Comparison of ENCODE assay signal across 9 cellular contexts in the genomic region with DNA sequence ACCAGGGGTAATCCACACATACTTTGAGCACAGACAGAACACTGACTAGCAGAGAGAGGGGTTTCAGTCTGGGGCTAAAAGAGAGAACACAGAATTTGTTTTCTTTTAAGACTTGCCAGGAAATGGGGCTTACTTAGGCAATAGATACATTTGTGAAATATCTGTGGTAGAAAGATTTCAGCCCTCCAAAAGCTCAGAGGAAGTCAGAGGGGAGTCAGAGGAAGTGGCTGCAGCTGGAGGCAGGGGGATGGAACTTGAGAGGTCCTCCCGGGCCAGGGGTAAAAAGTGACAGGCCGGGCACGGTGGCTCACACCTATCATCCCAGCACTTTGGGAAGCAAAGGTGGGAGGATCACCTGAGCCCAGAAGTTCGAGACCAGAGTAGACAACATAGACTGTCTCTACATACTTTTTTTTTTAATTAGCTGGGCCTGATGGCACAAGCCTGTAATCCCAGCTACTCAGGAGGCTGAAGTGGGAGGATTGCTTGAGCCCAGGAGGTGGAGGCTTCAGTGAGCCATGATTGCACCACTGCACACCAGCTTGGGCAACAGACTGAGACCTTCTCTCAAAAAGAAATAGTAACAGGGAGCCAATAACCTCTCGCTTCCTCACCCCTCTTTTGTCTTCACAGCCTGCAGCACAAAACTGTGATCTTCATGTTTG. TPM values are rescaled to one million over a fixed set of nuclear protein-coding genes. Genes with fewer than 3 reads are reported as not detected.
DNase-seq lines count a peak whose midpoint lies in the region; ATAC-seq and TF ChIP-seq lines count a peak whose summit lies in the region.
"Had no signal": no experiment of that assay in that cellular context is flagged by ENCODE, and none has a peak within 500 bp of the region (broad histone marks: within the 10 kb centered on the region; RNA-seq: fewer than 3 reads in every experiment).

No MANE protein-coding gene starts in this region.

- no peaks in the 10 kb centered on the region for H3K9me3 ChIP-seq in naive thymus-derived CD4-positive, alpha-beta T cell (ENCODE audit: control insufficient read depth in 2 of 3, low read length in 3 of 3)
- H3K9me3 ChIP-seq: ascending aorta had no signal

- H3K4me3 ChIP-seq in naive thymus-derived CD4-positive, alpha-beta T cell (ENCODE audit: low read length), result peak overlapping the region; percentile 45
- no peak overlapping the region for H3K4me3 ChIP-seq in dorsolateral prefrontal cortex
- H3K4me3 ChIP-seq: ascending aorta had no signal

- intact Hi-C loops in activated T-helper 1 cell treated with anti-CD3 and anti-CD28 coated beads, Interleukin-12 subunit alpha, Interleukin-12 subunit beta, Interleukin-2, Interleukin-4 antibody, amounts not matched to agents 30 ng/mL and 10 ng/mL and 1 ng/mL, durations not matched to agents 14 hours and 24 hours and 36 hours (cut with micrococcal nuclease), result no loop called here
- intact Hi-C loops in naive thymus-derived CD4-positive, alpha-beta T cell (cut with micrococcal nuclease), result no loop called here
- intact Hi-C loops in MCF 10A (cut with micrococcal nuclease), result no loop called here
- intact Hi-C loops in dorsolateral prefrontal cortex (cut with DNase I), result loop anchor here in 1 of 2 donors (5.0 kb wide), 1 partner anchor 67 kb away; no protein-coding TSS in a partner anchor

- H3K4me1 ChIP-seq in naive thymus-derived CD4-positive, alpha-beta T cell (ENCODE audit: control insufficient read depth in 2 of 2, insufficient read depth in 2 of 2, low read length in 2 of 2), result peaks cover 82 to 94% of the 10 kb centered on the region in 2 donors
- H3K4me1 ChIP-seq: ascending aorta had no signal

- no peaks in the 10 kb centered on the region for H3K27me3 ChIP-seq in naive thymus-derived CD4-positive, alpha-beta T cell (ENCODE audit: control insufficient read depth in 2 of 2, insufficient read depth in 2 of 2, low read length in 2 of 2)
- no peaks in the 10 kb centered on the region for H3K27me3 ChIP-seq in dorsolateral prefrontal cortex
- H3K27me3 ChIP-seq: ascending aorta had no signal

- H3K27ac Mint-ChIP-seq in activated T-helper 1 cell treated with anti-CD3 and anti-CD28 coated beads, Interleukin-12 subunit alpha, Interleukin-12 subunit beta, Interleukin-2, Interleukin-4 antibody, amounts not matched to agents 30 ng/mL and 10 ng/mL and 1 ng/mL, durations not matched to agents 14 hours and 24 hours and 36 hours, result peak overlapping the region; percentile 90
- H3K27ac Mint-ChIP-seq in naive thymus-derived CD4-positive, alpha-beta T cell, result peak overlapping the region; percentile 88 to 99 (median 93)
- H3K27ac Mint-ChIP-seq in MCF 10A (ENCODE audit: low read depth, unreplicated experiment), result no peak overlapping the region

- POLR2A ChIA-PET in naive thymus-derived CD4-positive, alpha-beta T cell (lab: Charles Lee), result interaction anchor here (0.9 to 8.0 kb wide), 12 partner anchors 14 to 108 kb away, joined by 3 to 172 read pairs (median 7); a partner anchor contains a TSS
- POLR2A ChIA-PET in MCF 10A (lab: Yijun Ruan, JAX), result no interaction called here

- peaks cover 75% of the 10 kb centered on the region for H3K4me1 Mint-ChIP-seq in activated T-helper 1 cell treated with anti-CD3 and anti-CD28 coated beads, Interleukin-12 subunit alpha, Interleukin-12 subunit beta, Interleukin-2, Interleukin-4 antibody, amounts not matched to agents 30 ng/mL and 10 ng/mL and 1 ng/mL, durations not matched to agents 14 hours and 24 hours and 36 hours (ENCODE audit: low read depth)
- H3K4me1 Mint-ChIP-seq in naive thymus-derived CD4-positive, alpha-beta T cell, result peaks cover 66 to 99% (median 86%) of the 10 kb centered on the region in 7 donors
- no peaks in the 10 kb centered on the region for H3K4me1 Mint-ChIP-seq in MCF 10A (ENCODE audit: insufficient read depth, unreplicated experiment)

- H3K4me3 Mint-ChIP-seq in activated T-helper 1 cell treated with anti-CD3 and anti-CD28 coated beads, Interleukin-12 subunit alpha, Interleukin-12 subunit beta, Interleukin-2, Interleukin-4 antibody, amounts not matched to agents 30 ng/mL and 10 ng/mL and 1 ng/mL, durations not matched to agents 14 hours and 24 hours and 36 hours, result peak overlapping the region; percentile 43
- H3K4me3 Mint-ChIP-seq in naive thymus-derived CD4-positive, alpha-beta T cell, result peak overlapping the region; percentile 55 to 95 (median 76)
- no peak overlapping the region for H3K4me3 Mint-ChIP-seq in MCF 10A (ENCODE audit: unreplicated experiment)

- H3K27ac ChIP-seq in naive thymus-derived CD4-positive, alpha-beta T cell (ENCODE audit: low read depth, low read length), result peak overlapping the region; percentile 72
- peak overlapping the region in 10 of 59 donors; percentile 4 to 36 (median 20) for H3K27ac ChIP-seq in dorsolateral prefrontal cortex
- H3K27ac ChIP-seq: ascending aorta had no signal

- CTCF ChIA-PET in naive thymus-derived CD4-positive, alpha-beta T cell (lab: Charles Lee), result interaction anchor here (0.5 to 5.7 kb wide), 10 partner anchors 11 to 484 kb away, joined by 3 to 44 read pairs (median 4); no protein-coding TSS in a partner anchor
- CTCF ChIA-PET in MCF 10A (lab: Yijun Ruan, JAX), result interaction anchor here (0.5 kb wide), 1 partner anchor 130 kb away, joined by 3 read pairs; no protein-coding TSS in a partner anchor

- H3K36me3 ChIP-seq in naive thymus-derived CD4-positive, alpha-beta T cell (ENCODE audit: control insufficient read depth in 2 of 3, insufficient read depth in 3 of 3, low read length in 3 of 3), result peaks cover 23 to 60% (median 25%) of the 10 kb centered on the region in 3 experiments

- peak; percentile 66 for DNase-seq in EL
- peak; percentile 26 for DNase-seq in activated T-helper 1 cell treated with anti-CD3 and anti-CD28 coated beads, Interleukin-12 subunit alpha, Interleukin-12 subunit beta, Interleukin-2, Interleukin-4 antibody, amounts not matched to agents 30 ng/mL and 10 ng/mL and 1 ng/mL, durations not matched to agents 14 hours and 24 hours and 36 hours (ENCODE audit: low spot score)
- peak in 7 of 9 donors; percentile 27 to 50 (median 37) for DNase-seq in naive thymus-derived CD4-positive, alpha-beta T cell
- no peak for DNase-seq in NCI-H526 treated with DMSO at 0.1 percent for 48 hours (lab: John Stamatoyannopoulos, UW)
- DNase-seq in MCF 10A (ENCODE audit: unreplicated experiment), result no peak
- no peak for DNase-seq in dorsolateral prefrontal cortex

- H3K27me3 Mint-ChIP-seq in activated T-helper 1 cell treated with anti-CD3 and anti-CD28 coated beads, Interleukin-12 subunit alpha, Interleukin-12 subunit beta, Interleukin-2, Interleukin-4 antibody, amounts not matched to agents 30 ng/mL and 10 ng/mL and 1 ng/mL, durations not matched to agents 14 hours and 24 hours and 36 hours (ENCODE audit: insufficient read depth), result no peaks in the 10 kb centered on the region
- H3K27me3 Mint-ChIP-seq in naive thymus-derived CD4-positive, alpha-beta T cell, result no peaks in the 10 kb centered on the region
- H3K27me3 Mint-ChIP-seq in MCF 10A (ENCODE audit: insufficient read depth, unreplicated experiment), result no peaks in the 10 kb centered on the region

- ATAC-seq in HG03095 (IDR thresholded peaks at IDR 0.05; ENCODE audit: unreplicated experiment) (peak; percentile 28), HG02678 (IDR thresholded peaks at IDR 0.05; ENCODE audit: unreplicated experiment) (no peak)
- ATAC-seq in naive thymus-derived CD4-positive, alpha-beta T cell, result peak; percentile 24

- TF ChIP-seq CTCF in MCF 10A (IDR thresholded peaks at IDR 0.05; ENCODE audit: unreplicated experiment), result no peak
- no peak for TF ChIP-seq CTCF in dorsolateral prefrontal cortex (IDR thresholded peaks at IDR 0.05 in 54 of 56, conservative IDR thresholded peaks at IDR 0.05 in 2 of 56; ENCODE audit: low read depth in 1 of 56, partially characterized antibody in 56 of 56)

- H3K9me3 Mint-ChIP-seq in activated T-helper 1 cell treated with anti-CD3 and anti-CD28 coated beads, Interleukin-12 subunit alpha, Interleukin-12 subunit beta, Interleukin-2, Interleukin-4 antibody, amounts not matched to agents 30 ng/mL and 10 ng/mL and 1 ng/mL, durations not matched to agents 14 hours and 24 hours and 36 hours, result no peaks in the 10 kb centered on the region
- peaks cover 0 to 4% (median 0%) of the 10 kb centered on the region in 11 donors for H3K9me3 Mint-ChIP-seq in naive thymus-derived CD4-positive, alpha-beta T cell
- peaks cover 8% of the 10 kb centered on the region for H3K9me3 Mint-ChIP-seq in MCF 10A (ENCODE audit: unreplicated experiment)

- BruUV-seq in MCF 10A (replicated peaks; lab: Mats Ljungman, UMichigan), result no TSS peak

- peaks cover 70% of the 10 kb centered on the region for H3K36me3 Mint-ChIP-seq in activated T-helper 1 cell treated with anti-CD3 and anti-CD28 coated beads, Interleukin-12 subunit alpha, Interleukin-12 subunit beta, Interleukin-2, Interleukin-4 antibody, amounts not matched to agents 30 ng/mL and 10 ng/mL and 1 ng/mL, durations not matched to agents 14 hours and 24 hours and 36 hours (ENCODE audit: low read depth)
- H3K36me3 Mint-ChIP-seq in naive thymus-derived CD4-positive, alpha-beta T cell, result peaks cover 14 to 73% (median 44%) of the 10 kb centered on the region in 5 donors
- H3K36me3 Mint-ChIP-seq in MCF 10A (ENCODE audit: insufficient read depth, unreplicated experiment), result no peaks in the 10 kb centered on the region

RNA-seq across cellular contexts. Expression of a gene that starts 49.9 kb away (rescaled TPM):
- 164 and 175 TPM in 2 replicates for total RNA-seq in activated T-helper 1 cell treated with anti-CD3 and anti-CD28 coated beads, Interleukin-12 subunit alpha, Interleukin-12 subunit beta, Interleukin-2, Interleukin-4 antibody, amounts not matched to agents 30 ng/mL and 10 ng/mL and 1 ng/mL, durations not matched to agents 14 hours and 24 hours and 36 hours
- 100 to 1,000 TPM; 380 to 615 (median 394) TPM for total RNA-seq in naive thymus-derived CD4-positive, alpha-beta T cell
- polyA plus RNA-seq in naive thymus-derived CD4-positive, alpha-beta T cell, result 100 to 1,000 TPM in 1 of 2 donors, 10 to 100 TPM in 1; 76.0 to 122 TPM
- total RNA-seq in MCF 10A (2022), result 8.0 and 14.5 TPM in 2 replicates
- 10 to 100 TPM in 103 of 120 experiments, 1 to 10 TPM in 17; 6.0 to 50.1 (median 15.6) TPM for total RNA-seq in dorsolateral prefrontal cortex

RNA-seq across cellular contexts. Expression of a gene that starts 53.1 kb away (rescaled TPM):
- total RNA-seq in activated T-helper 1 cell treated with anti-CD3 and anti-CD28 coated beads, Interleukin-12 subunit alpha, Interleukin-12 subunit beta, Interleukin-2, Interleukin-4 antibody, amounts not matched to agents 30 ng/mL and 10 ng/mL and 1 ng/mL, durations not matched to agents 14 hours and 24 hours and 36 hours, result 3.7 and 4.6 TPM in 2 replicates
- 10 to 100 TPM in 1 of 5 experiments, 1 to 10 TPM in 4; 1.1 to 11.7 (median 3.5) TPM for total RNA-seq in naive thymus-derived CD4-positive, alpha-beta T cell
- 10 to 100 TPM in 1 of 2 donors, 1 to 10 TPM in 1; 6.8 to 12.6 TPM for polyA plus RNA-seq in naive thymus-derived CD4-positive, alpha-beta T cell
- total RNA-seq in MCF 10A (2022) (6.7 and 9.6 TPM in 2 replicates), dorsolateral prefrontal cortex (100 to 1,000 TPM in 2 of 120 experiments, 10 to 100 TPM in 118; 18.1 to 151 (median 44.9) TPM)

Comparison
In these comparisons a context has a peak if more than half of its experiments do, and no peak if none do; other contexts are left out.
1. DNase-seq: peak in EL (single experiment), activated T-helper 1 cell treated with anti-CD3 and anti-CD28 coated beads, Interleukin-12 subunit alpha, Interleukin-12 subunit beta, Interleukin-2, Interleukin-4 antibody, amounts not matched to agents 30 ng/mL and 10 ng/mL and 1 ng/mL, durations not matched to agents 14 hours and 24 hours and 36 hours (single experiment) and naive thymus-derived CD4-positive, alpha-beta T cell (7 of 9); none in NCI-H526 treated with DMSO at 0.1 percent for 48 hours (single experiment), MCF 10A (single experiment) and dorsolateral prefrontal cortex (0 of 10).